1 cellular context compared by ENCODE assay signal in genomic region chr11:129344301-129344940, GRCh38.
TF ChIP-seq lines count a peak whose summit lies in the region.

No MANE protein-coding gene starts in this region.

TF ChIP-seq in HepG2, 621 proteins besides CTCF, POLR2A, EP300 and RAD21 (continued from another document):
- TF ChIP-seq PATZ1 (CRISPR knock-in tag; IDR thresholded peaks at IDR 0.05) = peak; percentile 59; the same call in 1 of the 2 replicates
- TF ChIP-seq ZNF292 (CRISPR knock-in tag; IDR thresholded peaks at IDR 0.05; ENCODE audit: borderline replicate concordance, low read depth) = peak; percentile 55; the same call in 1 of the 2 replicates
- TF ChIP-seq ZNF317 (CRISPR knock-in tag; IDR thresholded peaks at IDR 0.05) = peak; percentile 36; the same call in 1 of the 2 replicates
